In the genomic region with DNA sequence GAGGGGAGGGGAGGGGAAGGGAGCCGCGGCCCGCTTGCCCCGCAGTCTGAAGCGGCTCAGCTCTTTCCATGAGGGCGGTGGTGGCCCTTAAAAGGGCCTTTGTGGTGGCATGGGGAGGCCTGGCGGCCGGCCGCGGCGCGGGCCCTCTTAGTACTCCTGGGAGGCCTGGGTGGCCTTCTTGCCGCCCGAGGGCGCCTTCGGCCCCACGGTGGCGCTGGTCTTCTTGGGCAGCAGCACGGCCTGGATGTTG, we compare ENCODE assay signal across 7 cellular contexts. TPM values are rescaled to one million over a fixed set of nuclear protein-coding genes. Genes with fewer than 3 reads are reported as not detected.
DNase-seq lines count a peak whose midpoint lies in the region; ATAC-seq and TF ChIP-seq lines count a peak whose summit lies in the region.

No MANE protein-coding gene starts in this region.

- H3K4me3 ChIP-seq in WI38 (ENCODE audit: low read depth, low read length) (peak overlapping the region; percentile 81), epithelial cell of proximal tubule (ENCODE audit: low read depth, low read length) (peak overlapping the region; percentile 82), mononuclear cell (ENCODE audit: low read length) (peak overlapping the region; percentile 75), thymus (ENCODE audit: low read length) (peak overlapping the region; percentile 59)

- DNase-seq in G401 (ENCODE audit: low spot score) (peak; percentile 85), epithelial cell of proximal tubule (ENCODE audit: low read depth) (no peak)

- ATAC-seq in GM19438 (IDR thresholded peaks at IDR 0.05; ENCODE audit: low read depth, unreplicated experiment) (peak; percentile 32), HG03442 (IDR thresholded peaks at IDR 0.05; ENCODE audit: unreplicated experiment) (peak; percentile 29)

- in situ Hi-C loops in G401 (cut with HindIII; ENCODE audit: low sequenced_read_pairs), result no loop called here

- TF ChIP-seq CTCF in WI38 (IDR thresholded peaks at IDR 0.05; ENCODE audit: low read depth, low read length), result peak; percentile 51
- peak; percentile 67 for TF ChIP-seq CTCF in epithelial cell of proximal tubule (conservative IDR thresholded peaks at IDR 0.05; ENCODE audit: low read depth, low read length)

- peaks cover 18% of the 10 kb centered on the region for H3K36me3 ChIP-seq in thymus (ENCODE audit: control insufficient read depth, insufficient read depth)

- H3K4me1 ChIP-seq in mononuclear cell (ENCODE audit: insufficient read depth, low read length) (peaks cover 48% of the 10 kb centered on the region), thymus (ENCODE audit: control insufficient read depth, insufficient read depth, low read length) (peaks cover 21% of the 10 kb centered on the region)

- peak overlapping the region; percentile 83 for H3K27ac ChIP-seq in thymus (ENCODE audit: low read depth)

- 0% methylated on average over 19 of the region's 19 CpGs for WGBS in thymus

- H3K9me3 ChIP-seq in mononuclear cell (ENCODE audit: low read depth, low read length) (no peaks in the 10 kb centered on the region), thymus (ENCODE audit: control insufficient read depth) (peaks cover 1% of the 10 kb centered on the region)

- H3K27me3 ChIP-seq in mononuclear cell (ENCODE audit: insufficient read depth, low read length), result no peaks in the 10 kb centered on the region
- H3K27me3 ChIP-seq in thymus (ENCODE audit: control insufficient read depth, insufficient read depth), result no peaks in the 10 kb centered on the region

RNA-seq across cellular contexts. Expression of a gene that starts 6.9 kb away (rescaled TPM):
- 4.0 and 4.7 TPM in 2 replicates for total RNA-seq in G401 (2014; rRNA removed; shearing (Covaris generic))
- total RNA-seq in epithelial cell of proximal tubule (24.8 and 32.3 TPM in 2 replicates), mononuclear cell (6.7 TPM)
- 22.4 TPM for polyA plus RNA-seq in thymus

RNA-seq across cellular contexts. Expression of a gene that starts 10.1 kb away (rescaled TPM):
- 63.6 and 87.0 TPM in 2 replicates for total RNA-seq in G401 (2014; rRNA removed; shearing (Covaris generic))
- 17.0 and 37.1 TPM in 2 replicates for total RNA-seq in epithelial cell of proximal tubule
- 2.7 TPM for total RNA-seq in mononuclear cell
- 15.5 TPM for polyA plus RNA-seq in thymus

RNA-seq across cellular contexts. Expression of a gene that starts 12.4 kb away (rescaled TPM):
- total RNA-seq in G401 (2014; rRNA removed; shearing (Covaris generic)), result 4.6 and 5.8 TPM in 2 replicates
- total RNA-seq in epithelial cell of proximal tubule, result 6.1 and 8.2 TPM in 2 replicates
- total RNA-seq in mononuclear cell, result 7.5 TPM
- 11.1 TPM for polyA plus RNA-seq in thymus

RNA-seq across cellular contexts. Expression of a gene that starts 26.6 kb away (rescaled TPM):
- total RNA-seq in G401 (2014; rRNA removed; shearing (Covaris generic)), result 18.5 and 22.4 TPM in 2 replicates
- total RNA-seq in epithelial cell of proximal tubule (11.9 and 13.7 TPM in 2 replicates), mononuclear cell (9.1 TPM)
- polyA plus RNA-seq in thymus, result 24.0 TPM

RNA-seq across cellular contexts. Expression of a gene that starts 27.1 kb away (rescaled TPM):
- total RNA-seq in G401 (2014; rRNA removed; shearing (Covaris generic)), result 19.9 and 21.0 TPM in 2 replicates
- total RNA-seq in epithelial cell of proximal tubule (13.1 and 19.2 TPM in 2 replicates), mononuclear cell (34.7 TPM)
- polyA plus RNA-seq in thymus, result 51.4 TPM
